11 cellular contexts compared by ENCODE assay signal in genomic region chr16:67194257-67194656, GRCh38. TPM values are rescaled to one million over a fixed set of nuclear protein-coding genes. Genes with fewer than 3 reads are reported as not detected.
DNase-seq lines count a peak whose midpoint lies in the region; ATAC-seq, FAIRE-seq and TF ChIP-seq lines count a peak whose summit lies in the region.
"Had no signal": no experiment of that assay in that cellular context is flagged by ENCODE, and none has a peak within 500 bp of the region (broad histone marks: within the 10 kb centered on the region; RNA-seq: fewer than 3 reads in every experiment).

No MANE protein-coding gene starts in this region.

- H2AFZ ChIP-seq in HepG2 (ENCODE audit: low read length): no peak overlapping the region

- H3K9me3 Mint-ChIP-seq in brain: peaks cover 0 to 2% (median 0%) of the 10 kb centered on the region in 5 experiments

- CTCF ChIA-PET in HepG2 (lab: Yijun Ruan, JAX; ENCODE audit: low intra/inter-chr PET ratio, low total read pairs): no interaction called here

- H3K9ac ChIP-seq in HepG2 (ENCODE audit: insufficient read depth, low read depth, low read length) (peak overlapping the region; percentile 98; the same call in 1 of the 2 replicates), subcutaneous abdominal adipose tissue (ENCODE audit: low read length in 5 of 5) (peak overlapping the region in 3 of 5 donors; percentile 29 to 100 (median 100))
- H3K9ac ChIP-seq: KMS-11 had no signal

- no peak for DNase-seq in HepG2 (ENCODE audit: low spot score)
- DNase-seq in right lobe of liver: no peak
- DNase-seq in OCI-M2 (lab: John Stamatoyannopoulos, UW; ENCODE audit: unreplicated experiment): no peak
- DNase-seq: NCI-H2171 treated with DMSO at 0.1 percent for 48 hours, WERI-Rb-1 had no signal

- TF ChIP-seq POLR2A in HepG2 (IDR thresholded peaks at IDR 0.05; ENCODE audit: insufficient read depth in 1 of 2, low read depth in 2 of 2, low read length in 2 of 2) (no peak), right lobe of liver (IDR thresholded peaks at IDR 0.05) (no peak)

- POLR2A ChIA-PET in HepG2 (lab: Yijun Ruan, JAX): interaction anchor here (1.1 kb wide), 1 partner anchor 14 kb away, joined by 3 read pairs; no protein-coding TSS in a partner anchor

- in situ Hi-C loops in HepG2 (cut with HindIII; ENCODE audit: extremely low pct_ligation_motif_present, low pct_unique_long_range_greater_than_20kb): no loop called here

- H3K4me3 ChIP-seq in HepG2 (replicated peaks in 1 of 3; ENCODE audit: insufficient read depth in 1 of 3, low read depth in 2 of 3, low read length in 3 of 3): no peak overlapping the region; a peak in 1 of 6 replicates
- no peak overlapping the region for H3K4me3 ChIP-seq in right lobe of liver
- no peak overlapping the region for H3K4me3 ChIP-seq in subcutaneous abdominal adipose tissue (ENCODE audit: low read depth in 1 of 5, low read length in 5 of 5)

- ATAC-seq in HepG2 (no peak), right lobe of liver (no peak), GM19467 (IDR thresholded peaks at IDR 0.05; ENCODE audit: unreplicated experiment) (no peak)
- ATAC-seq: right cardiac atrium had no signal

- intact Hi-C loops in HepG2 (cut with micrococcal nuclease; ENCODE audit: unreplicated experiment): no loop called here
- intact Hi-C loops in right lobe of liver (cut with DNase I): no loop called here

- H3K4me3 Mint-ChIP-seq in brain: peak overlapping the region; percentile 86 to 95 (median 91)

- H3K4me2 ChIP-seq in HepG2 (ENCODE audit: low read depth, low read length): no peak overlapping the region

- peak overlapping the region in 2 of 5 experiments; percentile 85 to 93 for H3K27ac Mint-ChIP-seq in brain

- no TSS peak for BruUV-seq in HepG2 (replicated peaks; lab: Mats Ljungman, UMichigan)

- peaks cover 42% of the 10 kb centered on the region for H3K36me3 Mint-ChIP-seq in brain

- H3K4me1 ChIP-seq in HepG2 (ENCODE audit: insufficient read depth, low read length) (peaks cover 38% of the 10 kb centered on the region), right lobe of liver (peaks cover 0 to 30% (median 6%) of the 10 kb centered on the region in 4 donors), subcutaneous abdominal adipose tissue (ENCODE audit: control insufficient read depth in 5 of 5, insufficient read depth in 5 of 5, low read length in 5 of 5) (peaks cover 19 to 69% (median 48%) of the 10 kb centered on the region in 5 donors)

- H3K4me1 Mint-ChIP-seq in brain: peaks cover 31% of the 10 kb centered on the region

- TF ChIP-seq EP300 in HepG2 (IDR thresholded peaks at IDR 0.05; ENCODE audit: low read depth in 2 of 2, low read length in 2 of 2) (no peak), HepG2 (CRISPR knock-in tag; IDR thresholded peaks at IDR 0.05; ENCODE audit: borderline replicate concordance) (no peak)

- peaks cover 32 to 54% of the 10 kb centered on the region in 2 experiments for H3K36me3 ChIP-seq in HepG2 (replicated peaks in 1 of 2; ENCODE audit: control insufficient read depth in 1 of 2, insufficient read depth in 2 of 2, low read length in 2 of 2)
- peaks cover 0 to 41% (median 18%) of the 10 kb centered on the region in 4 donors for H3K36me3 ChIP-seq in right lobe of liver
- peaks cover 0 to 51% (median 47%) of the 10 kb centered on the region in 5 donors for H3K36me3 ChIP-seq in subcutaneous abdominal adipose tissue (ENCODE audit: control insufficient read depth in 5 of 5, insufficient read depth in 5 of 5, low read length in 5 of 5)

- H4K20me1 ChIP-seq in HepG2 (ENCODE audit: insufficient read depth, low read length): no peaks in the 10 kb centered on the region; the same call in 1 of the 2 replicates

- WGBS in HepG2 (ENCODE audit: low lambda C conversion rate): 98% methylated on average over 6 of the region's 6 CpGs
- WGBS in right lobe of liver (ENCODE audit: insufficient coverage, low coverage, low lambda C conversion rate, missing lambda C conversion rate): 93% methylated on average over 2 of the region's 6 CpGs

- TF ChIP-seq RAD21 in HepG2 (CRISPR knock-in tag; IDR thresholded peaks at IDR 0.05): no peak

- peaks cover 21% of the 10 kb centered on the region for H3K79me2 ChIP-seq in HepG2 (ENCODE audit: insufficient read depth, low read length)

- no peak for FAIRE-seq in HepG2 (lab: Jason Lieb, UNC)
- FAIRE-seq: endometrium had no signal

- TF ChIP-seq CTCF in HepG2 (CRISPR knock-in tag; IDR thresholded peaks at IDR 0.05) (no peak), right lobe of liver (IDR thresholded peaks at IDR 0.05) (no peak), brain (conservative IDR thresholded peaks at IDR 0.05) (no peak)

- peaks cover 0 to 11% of the 10 kb centered on the region in 2 experiments; a peak in 2 of 5 replicates for H3K27me3 ChIP-seq in HepG2 (ENCODE audit: control insufficient read depth in 1 of 2, insufficient read depth in 2 of 2, low read length in 2 of 2)
- H3K27me3 ChIP-seq in right lobe of liver: no peaks in the 10 kb centered on the region
- H3K27me3 ChIP-seq in subcutaneous abdominal adipose tissue (ENCODE audit: control insufficient read depth in 5 of 5, insufficient read depth in 4 of 5, low read length in 5 of 5): no peaks in the 10 kb centered on the region

- H3K27ac ChIP-seq in HepG2 (ENCODE audit: extremely low read length, insufficient read depth, low read length) (no peak overlapping the region), right lobe of liver (no peak overlapping the region), subcutaneous abdominal adipose tissue (ENCODE audit: low read depth, low read length) (no peak overlapping the region)
- H3K27ac ChIP-seq: KMS-11, WERI-Rb-1 had no signal

- peaks cover 6% of the 10 kb centered on the region for H3K27me3 Mint-ChIP-seq in brain

- no peaks in the 10 kb centered on the region for H3K9me3 ChIP-seq in HepG2 (ENCODE audit: low read length)
- H3K9me3 ChIP-seq in right lobe of liver: no peaks in the 10 kb centered on the region
- no peaks in the 10 kb centered on the region for H3K9me3 ChIP-seq in subcutaneous abdominal adipose tissue (ENCODE audit: control insufficient read depth in 5 of 5, low read length in 5 of 5)

RNA-seq across cellular contexts. Expression of gene E2F4, which starts 2.3 kb away (rescaled TPM):
- total RNA-seq in HepG2 (2016; rRNA removed; fragmentation: Illumina TruSeq; extraction: Trizol) (73.7 and 84.8 TPM in 2 replicates), right lobe of liver (10 to 100 TPM; 14.4 to 36.4 (median 22.4) TPM)
- 111 and 122 TPM in 2 replicates for total RNA-seq in HepG2 (2016; cell fraction: cytosol; rRNA removed; fragmentation: Illumina TruSeq; extraction: Trizol; ENCODE audit: low read depth)
- total RNA-seq in HepG2 (2016; cell fraction: insoluble cytoplasmic fraction; rRNA removed; fragmentation: Illumina TruSeq; extraction: Trizol): 66.9 and 81.3 TPM in 2 replicates
- total RNA-seq in HepG2 (2016; cell fraction: membrane; rRNA removed; fragmentation: Illumina TruSeq; extraction: Trizol): 156 and 162 TPM in 2 replicates
- total RNA-seq in HepG2 (2016; cell fraction: nucleus; rRNA removed; fragmentation: Illumina TruSeq; extraction: Trizol): 71.5 and 85.9 TPM in 2 replicates
- polyA plus RNA-seq in HepG2 (2011; rRNA removed) (91.2 and 106 TPM in 2 replicates), brain (ENCODE audit: insufficient read depth, low read depth, low replicate concordance) (30.8 TPM)
- 63.8 and 83.4 TPM in 2 replicates for polyA plus RNA-seq in HepG2 (2011; cell fraction: cytosol; rRNA removed)
- 329 and 348 TPM in 2 replicates for polyA plus RNA-seq in HepG2 (2011; cell fraction: nucleus; rRNA removed)
- 45.8 and 56.9 TPM in 2 replicates for polyA plus RNA-seq in HepG2 (2012)
- 109 and 110 TPM in 2 replicates for polyA plus RNA-seq in HepG2 (2016; cell fraction: cytosol; fragmentation: Illumina TruSeq; extraction: Trizol; ENCODE audit: low read depth)
- 72.0 and 83.6 TPM in 2 replicates for polyA plus RNA-seq in HepG2 (2016; cell fraction: insoluble cytoplasmic fraction; fragmentation: Illumina TruSeq; extraction: Trizol; ENCODE audit: low read depth)
- polyA plus RNA-seq in HepG2 (2016; cell fraction: membrane; fragmentation: Illumina TruSeq; extraction: Trizol; ENCODE audit: low read depth): 149 and 153 TPM in 2 replicates
- polyA plus RNA-seq in HepG2 (2016; cell fraction: nucleus; fragmentation: Illumina TruSeq; extraction: Trizol; ENCODE audit: insufficient read depth, low read depth): 186 TPM in 2 replicates
- polyA minus RNA-seq in HepG2 (2011; rRNA and poly(A)+ RNA removed; ENCODE audit: low replicate concordance): 122 and 150 TPM in 2 replicates
- polyA minus RNA-seq in HepG2 (2011; cell fraction: cytosol; rRNA and poly(A)+ RNA removed): 32.3 and 33.8 TPM in 2 replicates
- polyA minus RNA-seq in HepG2 (2011; cell fraction: nucleus; rRNA and poly(A)+ RNA removed): 77.0 and 99.3 TPM in 2 replicates

RNA-seq across cellular contexts. Expression of gene EXOC3L1, which starts 4.3 kb away (rescaled TPM):
- total RNA-seq in HepG2 (2016; rRNA removed; fragmentation: Illumina TruSeq; extraction: Trizol) (not detected in 2 replicates), right lobe of liver (1 to 10 TPM; 1.8 to 4.3 (median 2.5) TPM)
- total RNA-seq in HepG2 (2016; cell fraction: cytosol; rRNA removed; fragmentation: Illumina TruSeq; extraction: Trizol; ENCODE audit: low read depth): not detected in 2 replicates
- total RNA-seq in HepG2 (2016; cell fraction: insoluble cytoplasmic fraction; rRNA removed; fragmentation: Illumina TruSeq; extraction: Trizol): not detected in 2 replicates
- total RNA-seq in HepG2 (2016; cell fraction: membrane; rRNA removed; fragmentation: Illumina TruSeq; extraction: Trizol): not detected in 2 replicates
- total RNA-seq in HepG2 (2016; cell fraction: nucleus; rRNA removed; fragmentation: Illumina TruSeq; extraction: Trizol): not detected in 2 replicates
- polyA plus RNA-seq in HepG2 (2011; rRNA removed) (0.10 and 0.12 TPM in 2 replicates), brain (ENCODE audit: insufficient read depth, low read depth, low replicate concordance) (3.0 TPM)
- polyA plus RNA-seq in HepG2 (2011; cell fraction: cytosol; rRNA removed): 0.15 and 0.21 TPM in 2 replicates
- polyA plus RNA-seq in HepG2 (2011; cell fraction: nucleus; rRNA removed): 1.1 and 1.6 TPM in 2 replicates
- 0.17 and 0.48 TPM in 2 replicates for polyA plus RNA-seq in HepG2 (2012)
- not detected in 2 replicates for polyA plus RNA-seq in HepG2 (2016; cell fraction: cytosol; fragmentation: Illumina TruSeq; extraction: Trizol; ENCODE audit: low read depth)
- polyA plus RNA-seq in HepG2 (2016; cell fraction: insoluble cytoplasmic fraction; fragmentation: Illumina TruSeq; extraction: Trizol; ENCODE audit: low read depth): not detected in 2 replicates
- polyA plus RNA-seq in HepG2 (2016; cell fraction: membrane; fragmentation: Illumina TruSeq; extraction: Trizol; ENCODE audit: low read depth): not detected in 2 replicates
- polyA plus RNA-seq in HepG2 (2016; cell fraction: nucleus; fragmentation: Illumina TruSeq; extraction: Trizol; ENCODE audit: insufficient read depth, low read depth): not detected in 2 replicates
- polyA minus RNA-seq in HepG2 (2011; rRNA and poly(A)+ RNA removed; ENCODE audit: low replicate concordance): 0.14 TPM in 1 of 2 replicates, not detected in the other
- polyA minus RNA-seq in HepG2 (2011; cell fraction: cytosol; rRNA and poly(A)+ RNA removed): not detected in 2 replicates
- 0.52 TPM in 1 of 2 replicates, not detected in the other for polyA minus RNA-seq in HepG2 (2011; cell fraction: nucleus; rRNA and poly(A)+ RNA removed)

RNA-seq across cellular contexts. Expression of gene ELMO3, which starts 4.7 kb away (rescaled TPM):
- total RNA-seq in HepG2 (2016; rRNA removed; fragmentation: Illumina TruSeq; extraction: Trizol) (0.58 and 2.6 TPM in 2 replicates), right lobe of liver (1 to 10 TPM; 1.8 to 8.0 (median 4.6) TPM)
- 0.61 and 0.97 TPM in 2 replicates for total RNA-seq in HepG2 (2016; cell fraction: cytosol; rRNA removed; fragmentation: Illumina TruSeq; extraction: Trizol; ENCODE audit: low read depth)
- total RNA-seq in HepG2 (2016; cell fraction: insoluble cytoplasmic fraction; rRNA removed; fragmentation: Illumina TruSeq; extraction: Trizol): 0.46 and 2.4 TPM in 2 replicates
- 1.1 and 1.3 TPM in 2 replicates for total RNA-seq in HepG2 (2016; cell fraction: membrane; rRNA removed; fragmentation: Illumina TruSeq; extraction: Trizol)
- total RNA-seq in HepG2 (2016; cell fraction: nucleus; rRNA removed; fragmentation: Illumina TruSeq; extraction: Trizol): 5.3 and 6.4 TPM in 2 replicates
- polyA plus RNA-seq in HepG2 (2011; rRNA removed) (4.0 and 5.7 TPM in 2 replicates), brain (ENCODE audit: insufficient read depth, low read depth, low replicate concordance) (6.5 TPM)
- polyA plus RNA-seq in HepG2 (2011; cell fraction: cytosol; rRNA removed): 1.1 and 2.2 TPM in 2 replicates
- polyA plus RNA-seq in HepG2 (2011; cell fraction: nucleus; rRNA removed): 45.0 and 50.5 TPM in 2 replicates
- 2.3 and 4.2 TPM in 2 replicates for polyA plus RNA-seq in HepG2 (2012)
- polyA plus RNA-seq in HepG2 (2016; cell fraction: cytosol; fragmentation: Illumina TruSeq; extraction: Trizol; ENCODE audit: low read depth): 1.5 TPM in 2 replicates
- 0.64 and 0.70 TPM in 2 replicates for polyA plus RNA-seq in HepG2 (2016; cell fraction: insoluble cytoplasmic fraction; fragmentation: Illumina TruSeq; extraction: Trizol; ENCODE audit: low read depth)
- 1.5 and 1.8 TPM in 2 replicates for polyA plus RNA-seq in HepG2 (2016; cell fraction: membrane; fragmentation: Illumina TruSeq; extraction: Trizol; ENCODE audit: low read depth)
- 15.0 and 18.4 TPM in 2 replicates for polyA plus RNA-seq in HepG2 (2016; cell fraction: nucleus; fragmentation: Illumina TruSeq; extraction: Trizol; ENCODE audit: insufficient read depth, low read depth)
- polyA minus RNA-seq in HepG2 (2011; rRNA and poly(A)+ RNA removed; ENCODE audit: low replicate concordance): 2.2 and 4.9 TPM in 2 replicates
- 0.62 TPM in 1 of 2 replicates, not detected in the other for polyA minus RNA-seq in HepG2 (2011; cell fraction: cytosol; rRNA and poly(A)+ RNA removed)
- polyA minus RNA-seq in HepG2 (2011; cell fraction: nucleus; rRNA and poly(A)+ RNA removed): 3.5 and 6.0 TPM in 2 replicates

RNA-seq across cellular contexts. Expression of gene MATCAP1, which starts 10.5 kb away (rescaled TPM):
- total RNA-seq in HepG2 (2016; rRNA removed; fragmentation: Illumina TruSeq; extraction: Trizol) (4.4 and 11.2 TPM in 2 replicates), right lobe of liver (10 to 100 TPM in 2 of 6 experiments, 1 to 10 TPM in 4; 3.5 to 13.8 (median 9.3) TPM)
- total RNA-seq in HepG2 (2016; cell fraction: cytosol; rRNA removed; fragmentation: Illumina TruSeq; extraction: Trizol; ENCODE audit: low read depth): 1.6 and 1.8 TPM in 2 replicates
- total RNA-seq in HepG2 (2016; cell fraction: insoluble cytoplasmic fraction; rRNA removed; fragmentation: Illumina TruSeq; extraction: Trizol): 2.7 and 10.6 TPM in 2 replicates
- 2.7 and 2.9 TPM in 2 replicates for total RNA-seq in HepG2 (2016; cell fraction: membrane; rRNA removed; fragmentation: Illumina TruSeq; extraction: Trizol)
- total RNA-seq in HepG2 (2016; cell fraction: nucleus; rRNA removed; fragmentation: Illumina TruSeq; extraction: Trizol): 17.2 and 18.4 TPM in 2 replicates
- polyA plus RNA-seq in HepG2 (2011; rRNA removed) (24.5 and 27.2 TPM in 2 replicates), brain (ENCODE audit: insufficient read depth, low read depth, low replicate concordance) (26.6 TPM)
- 8.7 and 14.3 TPM in 2 replicates for polyA plus RNA-seq in HepG2 (2011; cell fraction: cytosol; rRNA removed)
- 237 and 259 TPM in 2 replicates for polyA plus RNA-seq in HepG2 (2011; cell fraction: nucleus; rRNA removed)
- 13.7 and 14.6 TPM in 2 replicates for polyA plus RNA-seq in HepG2 (2012)
- polyA plus RNA-seq in HepG2 (2016; cell fraction: cytosol; fragmentation: Illumina TruSeq; extraction: Trizol; ENCODE audit: low read depth): 0.87 TPM in 2 replicates
- polyA plus RNA-seq in HepG2 (2016; cell fraction: insoluble cytoplasmic fraction; fragmentation: Illumina TruSeq; extraction: Trizol; ENCODE audit: low read depth): 2.4 and 4.1 TPM in 2 replicates
- 2.0 and 2.4 TPM in 2 replicates for polyA plus RNA-seq in HepG2 (2016; cell fraction: membrane; fragmentation: Illumina TruSeq; extraction: Trizol; ENCODE audit: low read depth)
- polyA plus RNA-seq in HepG2 (2016; cell fraction: nucleus; fragmentation: Illumina TruSeq; extraction: Trizol; ENCODE audit: insufficient read depth, low read depth): 49.4 and 51.7 TPM in 2 replicates
- polyA minus RNA-seq in HepG2 (2011; rRNA and poly(A)+ RNA removed; ENCODE audit: low replicate concordance): 9.7 and 21.1 TPM in 2 replicates
- polyA minus RNA-seq in HepG2 (2011; cell fraction: cytosol; rRNA and poly(A)+ RNA removed): 3.8 and 4.3 TPM in 2 replicates
- 45.8 and 47.5 TPM in 2 replicates for polyA minus RNA-seq in HepG2 (2011; cell fraction: nucleus; rRNA and poly(A)+ RNA removed)

RNA-seq across cellular contexts. Expression of gene NOL3, which starts 23.9 kb away (rescaled TPM):
- 3.1 and 5.7 TPM in 2 replicates for total RNA-seq in HepG2 (2016; rRNA removed; fragmentation: Illumina TruSeq; extraction: Trizol)
- 0.91 and 1.1 TPM in 2 replicates for total RNA-seq in HepG2 (2016; cell fraction: cytosol; rRNA removed; fragmentation: Illumina TruSeq; extraction: Trizol; ENCODE audit: low read depth)
- 3.8 and 4.1 TPM in 2 replicates for total RNA-seq in HepG2 (2016; cell fraction: insoluble cytoplasmic fraction; rRNA removed; fragmentation: Illumina TruSeq; extraction: Trizol)
- 2.1 and 2.2 TPM in 2 replicates for total RNA-seq in HepG2 (2016; cell fraction: membrane; rRNA removed; fragmentation: Illumina TruSeq; extraction: Trizol)
- total RNA-seq in HepG2 (2016; cell fraction: nucleus; rRNA removed; fragmentation: Illumina TruSeq; extraction: Trizol): 2.7 and 3.0 TPM in 2 replicates
- polyA plus RNA-seq in HepG2 (2011; rRNA removed): 20.5 and 23.3 TPM in 2 replicates
- polyA plus RNA-seq in HepG2 (2011; cell fraction: cytosol; rRNA removed): 9.2 and 14.1 TPM in 2 replicates
- polyA plus RNA-seq in HepG2 (2011; cell fraction: nucleus; rRNA removed): 78.8 and 95.6 TPM in 2 replicates
- 23.5 and 26.3 TPM in 2 replicates for polyA plus RNA-seq in HepG2 (2012)
- polyA plus RNA-seq in HepG2 (2016; cell fraction: cytosol; fragmentation: Illumina TruSeq; extraction: Trizol; ENCODE audit: low read depth): 1.1 and 1.3 TPM in 2 replicates
- 3.6 TPM in 2 replicates for polyA plus RNA-seq in HepG2 (2016; cell fraction: insoluble cytoplasmic fraction; fragmentation: Illumina TruSeq; extraction: Trizol; ENCODE audit: low read depth)
- 2.3 and 2.9 TPM in 2 replicates for polyA plus RNA-seq in HepG2 (2016; cell fraction: membrane; fragmentation: Illumina TruSeq; extraction: Trizol; ENCODE audit: low read depth)
- polyA plus RNA-seq in HepG2 (2016; cell fraction: nucleus; fragmentation: Illumina TruSeq; extraction: Trizol; ENCODE audit: insufficient read depth, low read depth): 18.2 and 26.0 TPM in 2 replicates
- polyA minus RNA-seq in HepG2 (2011; rRNA and poly(A)+ RNA removed; ENCODE audit: low replicate concordance): 5.4 and 16.0 TPM in 2 replicates
- polyA minus RNA-seq in HepG2 (2011; cell fraction: cytosol; rRNA and poly(A)+ RNA removed): 2.8 and 3.7 TPM in 2 replicates
- polyA minus RNA-seq in HepG2 (2011; cell fraction: nucleus; rRNA and poly(A)+ RNA removed): 14.3 and 16.3 TPM in 2 replicates
- 10 to 100 TPM; 21.5 to 44.3 (median 28.1) TPM for total RNA-seq in right lobe of liver
- polyA plus RNA-seq in brain (ENCODE audit: insufficient read depth, low read depth, low replicate concordance): 25.6 TPM
